ENCODE assay signal across 9 cellular contexts in the genomic region with DNA sequence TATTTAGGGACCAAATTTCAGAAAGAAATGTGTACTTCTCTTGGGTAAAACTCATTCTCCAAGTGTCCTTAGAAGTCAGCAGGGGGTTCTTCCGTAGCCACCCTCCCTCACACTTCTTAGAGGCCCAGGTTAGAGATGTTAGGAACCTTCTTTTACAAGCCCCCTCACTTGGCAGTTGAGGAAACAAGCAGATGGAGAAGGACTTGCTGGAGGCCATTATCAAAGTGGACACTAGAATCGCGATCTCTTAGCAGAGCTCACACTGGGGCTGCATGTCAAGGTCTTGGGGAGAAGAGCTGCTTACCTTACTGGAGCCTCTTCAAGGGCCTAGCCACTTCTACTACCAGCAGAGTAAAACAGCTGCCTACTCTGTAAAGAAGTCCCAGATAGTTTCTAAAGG.
"Had no signal": no experiment of that assay in that cellular context is flagged by ENCODE, and none has a peak within 500 bp of the region (broad histone marks: within the 10 kb centered on the region; RNA-seq: fewer than 3 reads in every experiment).

No MANE protein-coding gene starts in this region.

- H3K4me3 Mint-ChIP-seq: H9 had no signal

- H3K4me2 ChIP-seq: KMS-11 had no signal

- DNase-seq: GOT3, H9, HCEC 1CT, KBM-7 had no signal

- H3K27ac ChIP-seq: HL-60, KMS-11 had no signal

- ATAC-seq: HepG2 had no signal

- FAIRE-seq: H54, HepG2 had no signal

- H3K36me3 Mint-ChIP-seq: IgD-negative memory B cell had no signal

- H3K27ac Mint-ChIP-seq: H9 had no signal
